25 cellular contexts compared by ENCODE assay signal in genomic region chr2:100632759-100633158, GRCh38.
"Had no signal": no experiment of that assay in that cellular context is flagged by ENCODE, and none has a peak within 500 bp of the region (broad histone marks: within the 10 kb centered on the region; RNA-seq: fewer than 3 reads in every experiment).

No MANE protein-coding gene starts in this region.

- H3K36me3 Mint-ChIP-seq: activated naive CD4-positive, alpha-beta T cell treated with anti-CD3 and anti-CD28 coated beads, Interleukin-2, amount 50 U/mL, for 72 hours; brain; immature natural killer cell; stimulated activated naive B cell treated with anti-CD40 and anti-IgM and Interleukin-4, amounts not matched to agents 10 μg/mL and 1 μg/mL and 100 μg/mL, for 72 hours had no signal

- H3K4me1 ChIP-seq: sigmoid colon, transverse colon, uterus had no signal

- H3K27me3 ChIP-seq: esophagus muscularis mucosa, sigmoid colon, transverse colon, uterus had no signal

- H3K4me2 ChIP-seq: hepatocyte had no signal

- H3K27ac Mint-ChIP-seq: activated CD8-positive, alpha-beta T cell treated with anti-CD3 and anti-CD28 coated beads, Interleukin-2, amount 10 ng/mL, durations not matched to agents 7 days and 5 days; activated naive CD4-positive, alpha-beta T cell treated with anti-CD3 and anti-CD28 coated beads, Interleukin-2, amount 50 U/mL, for 72 hours; activated T-cell treated with anti-CD3 and anti-CD28 coated beads, Interleukin-2, amount 50 U/mL, for 24 hours; activated T-helper 17 cell treated with anti-CD3 and anti-CD28 coated beads, Interleukin-2, amount 50 U/mL, for 72 hours; brain; dendritic cell treated with granulocyte-macrophage colony-stimulating factor and Interleukin-4, amounts not matched to agents 40 ng/mL and 50 ng/mL, for 4 days; immature natural killer cell; nephron progenitor cell; stimulated activated naive B cell treated with anti-CD40 and anti-IgM and Interleukin-4, amounts not matched to agents 10 μg/mL and 1 μg/mL and 100 μg/mL, for 72 hours had no signal

- ATAC-seq: activated CD8-positive, alpha-beta T cell treated with anti-CD3 and anti-CD28 coated beads, Interleukin-2, amount 10 ng/mL, durations not matched to agents 7 days and 5 days; activated naive CD4-positive, alpha-beta T cell treated with anti-CD3 and anti-CD28 coated beads, Interleukin-2, amount 50 U/mL, for 72 hours; activated T-helper 17 cell treated with anti-CD3 and anti-CD28 coated beads, Interleukin-2, amount 50 U/mL, for 72 hours; stimulated activated naive B cell treated with anti-CD40 and anti-IgM and Interleukin-4, amounts not matched to agents 10 μg/mL and 1 μg/mL and 100 μg/mL, for 72 hours had no signal

- H3K27me3 Mint-ChIP-seq: activated T-cell treated with anti-CD3 and anti-CD28 coated beads, Interleukin-2, amount 50 U/mL, for 24 hours; activated T-helper 17 cell treated with anti-CD3 and anti-CD28 coated beads, Interleukin-2, amount 50 U/mL, for 72 hours had no signal

- DNase-seq: activated CD4-positive, alpha-beta T cell treated with anti-CD3 and anti-CD28 coated beads for 1 hour; activated CD4-positive, alpha-beta T cell treated with anti-CD3 and anti-CD28 coated beads, Interleukin-2, amount 50 U/mL, for 1 hour; activated CD8-positive, alpha-beta T cell treated with anti-CD3 and anti-CD28 coated beads, Interleukin-2, amount 10 ng/mL, durations not matched to agents 7 days and 5 days; activated T-cell treated with anti-CD3 and anti-CD28 coated beads, Interleukin-2, amount 50 U/mL, for 24 hours; aorta; caudate nucleus; effector CD8-positive, alpha-beta T cell; glutamatergic neuron; immature natural killer cell; nephron progenitor cell; occipital lobe; posterior cingulate gyrus; sigmoid colon; stimulated activated CD4-positive, alpha-beta T cell treated with anti-CD3 and anti-CD28 coated beads, Interleukin-2, amount 100 ng/mL, for 48 hours; stimulated activated CD8-positive, alpha-beta memory T cell treated with anti-CD3 and anti-CD28 coated beads, Interleukin-4, amount 100 ng/mL, for 48 hours; stimulated activated naive B cell treated with anti-CD40 and anti-IgM and Interleukin-4, amounts not matched to agents 10 μg/mL and 1 μg/mL and 100 μg/mL, for 72 hours; transverse colon; uterus had no signal

- H3K9me3 Mint-ChIP-seq: activated naive CD4-positive, alpha-beta T cell treated with anti-CD3 and anti-CD28 coated beads, Interleukin-2, amount 50 U/mL, for 72 hours; activated T-cell treated with anti-CD3 and anti-CD28 coated beads, Interleukin-2, amount 50 U/mL, for 24 hours; activated T-helper 17 cell treated with anti-CD3 and anti-CD28 coated beads, Interleukin-2, amount 50 U/mL, for 72 hours; brain; dendritic cell treated with granulocyte-macrophage colony-stimulating factor and Interleukin-4, amounts not matched to agents 40 ng/mL and 50 ng/mL, for 4 days; immature natural killer cell; nephron progenitor cell; stimulated activated naive B cell treated with anti-CD40 and anti-IgM and Interleukin-4, amounts not matched to agents 10 μg/mL and 1 μg/mL and 100 μg/mL, for 72 hours had no signal

- H3K27ac ChIP-seq: esophagus muscularis mucosa, hepatocyte, sigmoid colon, transverse colon, uterus had no signal

- H3K4me3 Mint-ChIP-seq: activated CD8-positive, alpha-beta T cell treated with anti-CD3 and anti-CD28 coated beads, Interleukin-2, amount 10 ng/mL, durations not matched to agents 7 days and 5 days; activated T-cell treated with anti-CD3 and anti-CD28 coated beads, Interleukin-2, amount 50 U/mL, for 24 hours; activated T-helper 17 cell treated with anti-CD3 and anti-CD28 coated beads, Interleukin-2, amount 50 U/mL, for 72 hours; brain; dendritic cell treated with granulocyte-macrophage colony-stimulating factor and Interleukin-4, amounts not matched to agents 40 ng/mL and 50 ng/mL, for 4 days; immature natural killer cell; nephron progenitor cell; stimulated activated naive B cell treated with anti-CD40 and anti-IgM and Interleukin-4, amounts not matched to agents 10 μg/mL and 1 μg/mL and 100 μg/mL, for 72 hours had no signal

- H3K36me3 ChIP-seq: esophagus muscularis mucosa, sigmoid colon, transverse colon, uterus had no signal

- H3K4me1 Mint-ChIP-seq: immature natural killer cell; nephron progenitor cell; stimulated activated naive B cell treated with anti-CD40 and anti-IgM and Interleukin-4, amounts not matched to agents 10 μg/mL and 1 μg/mL and 100 μg/mL, for 72 hours had no signal

- H2AFZ ChIP-seq: hepatocyte had no signal

- H3K79me2 ChIP-seq: hepatocyte had no signal

- FAIRE-seq: frontal cortex had no signal

- H3K9me3 ChIP-seq: esophagus muscularis mucosa, sigmoid colon, transverse colon, uterus had no signal

- H3K4me3 ChIP-seq: esophagus muscularis mucosa, hepatocyte, sigmoid colon, transverse colon, uterus had no signal
